ENCODE assay signal across 11 cellular contexts in genomic region chr16:66618588-66618987, GRCh38. TPM values are rescaled to one million over a fixed set of nuclear protein-coding genes. Genes with fewer than 3 reads are reported as not detected.
DNase-seq lines count a peak whose midpoint lies in the region; ATAC-seq and TF ChIP-seq lines count a peak whose summit lies in the region.
"Had no signal": no experiment of that assay in that cellular context is flagged by ENCODE, and none has a peak within 500 bp of the region (broad histone marks: within the 10 kb centered on the region; RNA-seq: fewer than 3 reads in every experiment).

No MANE protein-coding gene starts in this region.

- intact Hi-C loops in sciatic nerve (cut with DNase I), result no loop called here

- no peak overlapping the region for H3K4me3 ChIP-seq in fibroblast of the aortic adventitia (ENCODE audit: low read depth, low read length)
- no peak overlapping the region for H3K4me3 ChIP-seq in H7 (ENCODE audit: insufficient read depth, low read depth, low read length)
- H3K4me3 ChIP-seq: GM23338 had no signal

- H3K27me3 ChIP-seq in H7 (ENCODE audit: control insufficient read depth, insufficient read depth, low read length), result no peaks in the 10 kb centered on the region

- peaks cover 11% of the 10 kb centered on the region for H3K36me3 ChIP-seq in H7 (replicated peaks; ENCODE audit: control insufficient read depth, insufficient read depth, low read length)

- no peak for TF ChIP-seq CTCF in fibroblast of the aortic adventitia (IDR thresholded peaks at IDR 0.05; ENCODE audit: insufficient read depth, low read length)

- peak; percentile 77 for ATAC-seq in SK-N-SH treated with all-trans-retinoic acid at 6 μM for 48 hours
- peak; percentile 68 for ATAC-seq in sciatic nerve
- no peak for ATAC-seq in GM18520 (IDR thresholded peaks at IDR 0.05; ENCODE audit: unreplicated experiment)
- ATAC-seq: GM23338 had no signal

- DNase-seq in GM03348 (ENCODE audit: low spot score), result peak; percentile 92
- DNase-seq in fibroblast of the aortic adventitia (ENCODE audit: low read depth), result peak; percentile 92
- DNase-seq in sciatic nerve (ENCODE audit: low spot score), result no peak
- no peak for DNase-seq in GM19238 (ENCODE audit: insufficient read length, low spot score)
- no peak for DNase-seq in H7
- no peak for DNase-seq in NCI-H2227 (lab: John Stamatoyannopoulos, UW; ENCODE audit: unreplicated experiment)
- DNase-seq: activated T-cell treated with anti-CD3 and anti-CD28 coated beads for 4 hours, hippocampal formation had no signal

TF ChIP-seq in SK-N-SH treated with all-trans-retinoic acid at 6 μM for 48 hours, 23 proteins besides CTCF, POLR2A, EP300 and RAD21:
- no peak for TF ChIP-seq RARB (CRISPR knock-in tag; IDR thresholded peaks at IDR 0.05)
- no peak for TF ChIP-seq ZC3H10 (CRISPR knock-in tag; IDR thresholded peaks at IDR 0.05)
- no peak for TF ChIP-seq POU6F1 (CRISPR knock-in tag; IDR thresholded peaks at IDR 0.05; ENCODE audit: borderline replicate concordance, low read depth)
- no peak for TF ChIP-seq ESRRG (CRISPR knock-in tag; IDR thresholded peaks at IDR 0.05)
- TF ChIP-seq ZNF565 (CRISPR knock-in tag; conservative IDR thresholded peaks at IDR 0.05; ENCODE audit: low read depth), result no peak
- no peak for TF ChIP-seq ZNF70 (CRISPR knock-in tag; IDR thresholded peaks at IDR 0.05)
- TF ChIP-seq PATZ1 (CRISPR knock-in tag; IDR thresholded peaks at IDR 0.05; ENCODE audit: borderline replicate concordance), result no peak
- TF ChIP-seq CREB5 (CRISPR knock-in tag; IDR thresholded peaks at IDR 0.05; ENCODE audit: low read depth), result no peak
- TF ChIP-seq TCF4 (CRISPR knock-in tag; IDR thresholded peaks at IDR 0.05; ENCODE audit: borderline replicate concordance), result no peak
- TF ChIP-seq TSHZ2 (CRISPR knock-in tag; IDR thresholded peaks at IDR 0.05), result no peak
- no peak for TF ChIP-seq TOX (CRISPR knock-in tag; IDR thresholded peaks at IDR 0.05; ENCODE audit: borderline replicate concordance)
- TF ChIP-seq CSRNP3 (CRISPR knock-in tag; IDR thresholded peaks at IDR 0.05), result no peak
- no peak for TF ChIP-seq ARNTL (CRISPR knock-in tag; IDR thresholded peaks at IDR 0.05; ENCODE audit: borderline replicate concordance, low read depth)
- no peak for TF ChIP-seq GLIS3 (CRISPR knock-in tag; IDR thresholded peaks at IDR 0.05)
- TF ChIP-seq ISL1 (CRISPR knock-in tag; IDR thresholded peaks at IDR 0.05), result no peak
- TF ChIP-seq ZNF8 (CRISPR knock-in tag; IDR thresholded peaks at IDR 0.05), result no peak

RNA-seq across cellular contexts. Expression of gene CMTM3, which starts 14.1 kb away (rescaled TPM):
- total RNA-seq in fibroblast of the aortic adventitia (ENCODE audit: low replicate concordance) (7.4 and 17.8 TPM in 2 replicates), sciatic nerve (44.5 TPM)
- 12.5 and 18.6 TPM in 2 replicates for total RNA-seq in H7 (2014; rRNA removed; shearing (Covaris generic))

RNA-seq across cellular contexts. Expression of gene CMTM2, which starts 39.3 kb away (rescaled TPM):
- not detected in 2 replicates for total RNA-seq in fibroblast of the aortic adventitia (ENCODE audit: low replicate concordance)
- total RNA-seq in sciatic nerve, result 1.5 TPM
- 0.48 TPM in 1 of 2 replicates, not detected in the other for total RNA-seq in H7 (2014; rRNA removed; shearing (Covaris generic))
- total RNA-seq: GM23338 had no signal

RNA-seq across cellular contexts. Expression of gene CMTM1, which starts 52.3 kb away (rescaled TPM):
- 3.2 TPM in 1 of 2 replicates, not detected in the other for total RNA-seq in fibroblast of the aortic adventitia (ENCODE audit: low replicate concordance)
- 6.2 TPM for total RNA-seq in sciatic nerve
- 1.4 and 2.1 TPM in 2 replicates for total RNA-seq in H7 (2014; rRNA removed; shearing (Covaris generic))

Comparison
In these comparisons a context has a peak if more than half of its experiments do, and no peak if none do; other contexts are left out.
1. DNase-seq: peak in GM03348 (single experiment) and fibroblast of the aortic adventitia (single experiment); none in sciatic nerve (single experiment), GM19238 (single experiment), H7 (single experiment) and NCI-H2227 (single experiment).